6 cellular contexts compared by ENCODE assay signal in genomic region chr19:14434157-14434501, GRCh38. TPM values are rescaled to one million over a fixed set of nuclear protein-coding genes. Genes with fewer than 3 reads are reported as not detected.
DNase-seq lines count a peak whose midpoint lies in the region; ATAC-seq and TF ChIP-seq lines count a peak whose summit lies in the region.

No MANE protein-coding gene starts in this region.

- H3K36me3 ChIP-seq in Panc1 (ENCODE audit: control insufficient read depth, insufficient read depth, low read length) (no peaks in the 10 kb centered on the region), right atrium auricular region (no peaks in the 10 kb centered on the region), uterus (no peaks in the 10 kb centered on the region)

- H3K27me3 ChIP-seq in Panc1 (ENCODE audit: control insufficient read depth, insufficient read depth, low read length), result no peaks in the 10 kb centered on the region
- H3K27me3 ChIP-seq in right atrium auricular region, result no peaks in the 10 kb centered on the region
- H3K27me3 ChIP-seq in uterus, result no peaks in the 10 kb centered on the region

- DNase-seq in D341Med (ENCODE audit: low spot score) (peak; percentile 55), Panc1 (ENCODE audit: low read depth, low spot score) (no peak), right atrium auricular region (ENCODE audit: low spot score) (no peak), uterus (peak in 1 of 2 donors; percentile 36), iPS-NIHi11 (ENCODE audit: low spot score) (no peak)

- no TSS peak for BruUV-seq in Panc1 (replicated peaks; lab: Mats Ljungman, UMichigan)

- CTCF ChIA-PET in Panc1 (lab: Charles Lee), result no interaction called here

- TF ChIP-seq POLR2A in uterus (IDR thresholded peaks at IDR 0.05), result no peak

- H3K4me3 ChIP-seq in Panc1 (ENCODE audit: low read depth in 2 of 2, low read length in 2 of 2), result peak overlapping the region; percentile 53 to 64
- H3K4me3 ChIP-seq in right atrium auricular region, result peak overlapping the region; percentile 78 to 93
- H3K4me3 ChIP-seq in uterus, result peak overlapping the region; percentile 79 to 96

- intact Hi-C loops in Panc1 (cut with micrococcal nuclease; ENCODE audit: unreplicated experiment) (no loop called here), uterus (cut with DNase I; ENCODE audit: low total_unique reads) (no loop called here)

- peaks cover 8% of the 10 kb centered on the region for H3K4me1 ChIP-seq in Panc1 (ENCODE audit: control insufficient read depth, insufficient read depth, low read length)
- H3K4me1 ChIP-seq in right atrium auricular region, result peaks cover 0 to 60% of the 10 kb centered on the region in 2 donors
- H3K4me1 ChIP-seq in uterus, result peaks cover 0 to 14% of the 10 kb centered on the region in 2 donors

- POLR2A ChIA-PET in Panc1 (lab: Charles Lee), result no interaction called here

- in situ Hi-C loops in Panc1 (cut with HindIII; ENCODE audit: low pct_unique_long_range_greater_than_20kb, low sequenced_read_pairs), result no loop called here

- H3K27ac ChIP-seq in Panc1 (ENCODE audit: low read length) (peak overlapping the region; percentile 82), right atrium auricular region (peak overlapping the region; percentile 91 to 92), uterus (peak overlapping the region; percentile 92 to 97)

- TF ChIP-seq CTCF in Panc1 (IDR thresholded peaks at IDR 0.05) (no peak), right atrium auricular region (IDR thresholded peaks at IDR 0.05) (no peak), uterus (IDR thresholded peaks at IDR 0.05) (peak in 1 of 4 experiments; percentile 5)

- ATAC-seq in Panc1 (peak; percentile 25), HG03280 (IDR thresholded peaks at IDR 0.05; ENCODE audit: unreplicated experiment) (no peak)

- H3K9me3 ChIP-seq in Panc1 (ENCODE audit: control insufficient read depth, insufficient read depth, low read depth, low read length) (no peaks in the 10 kb centered on the region), right atrium auricular region (no peaks in the 10 kb centered on the region), uterus (no peaks in the 10 kb centered on the region)

RNA-seq across cellular contexts. Expression of gene PKN1, which starts 1.0 kb away (rescaled TPM):
- 205 TPM for total RNA-seq in Panc1 (2021; ENCODE audit: unreplicated experiment)
- 226 TPM for polyA plus RNA-seq in Panc1 (2012; ENCODE audit: insufficient read length)
- total RNA-seq in right atrium auricular region, result 100 to 1,000 TPM in 1 of 2 donors, 10 to 100 TPM in 1; 87.2 to 111 TPM
- 100 to 1,000 TPM in 1 of 4 donors, 10 to 100 TPM in 3; 56.2 to 129 (median 82.4) TPM for total RNA-seq in uterus

RNA-seq across cellular contexts. Expression of gene DDX39A, which starts 15.0 kb away (rescaled TPM):
- total RNA-seq in Panc1 (2021; ENCODE audit: unreplicated experiment) (117 TPM), right atrium auricular region (10 to 100 TPM; 25.5 to 29.8 TPM), uterus (10 to 100 TPM; 41.3 to 91.2 (median 52.8) TPM)
- polyA plus RNA-seq in Panc1 (2012; ENCODE audit: insufficient read length), result 96.9 TPM

RNA-seq across cellular contexts. Expression of gene PTGER1, which starts 41.0 kb away (rescaled TPM):
- 2.2 TPM for total RNA-seq in Panc1 (2021; ENCODE audit: unreplicated experiment)
- polyA plus RNA-seq in Panc1 (2012; ENCODE audit: insufficient read length), result 3.2 TPM
- not detected for total RNA-seq in right atrium auricular region
- total RNA-seq in uterus, result 1 to 10 TPM in 1 of 4 donors, under 1 TPM in 1, not detected in 2; 0.30 to 1.2 TPM

RNA-seq across cellular contexts. Expression of gene ADGRE5, which starts 52.9 kb away (rescaled TPM):
- total RNA-seq in Panc1 (2021; ENCODE audit: unreplicated experiment), result 109 TPM
- polyA plus RNA-seq in Panc1 (2012; ENCODE audit: insufficient read length), result 128 TPM
- total RNA-seq in right atrium auricular region, result 10 to 100 TPM; 33.9 to 37.3 TPM
- 100 to 1,000 TPM in 1 of 4 donors, 10 to 100 TPM in 3; 32.1 to 217 (median 57.7) TPM for total RNA-seq in uterus
